Comparison of ENCODE assay signal across 1 cellular context in genomic region chr1:7679873-7680790, GRCh38.
TF ChIP-seq lines count a peak whose summit lies in the region.

No MANE protein-coding gene starts in this region.

TF ChIP-seq in HepG2, 621 proteins besides CTCF, POLR2A, EP300 and RAD21 (continued from another document and continues in another):
- TF ChIP-seq REST (IDR thresholded peaks at IDR 0.05; ENCODE audit: borderline replicate concordance in 1 of 2, low read depth in 1 of 2, low read length in 2 of 2) (no peak), ZSCAN20 (CRISPR knock-in tag; IDR thresholded peaks at IDR 0.05; ENCODE audit: borderline replicate concordance) (0 out of 2 replicates have a peak, but pooled peaks have one; percentile 41), ZNF549 (CRISPR knock-in tag; IDR thresholded peaks at IDR 0.05) (no peak), ZNF431 (CRISPR knock-in tag; IDR thresholded peaks at IDR 0.05; ENCODE audit: borderline replicate concordance, low read depth) (0 out of 2 replicates have a peak, but pooled peaks have one; percentile 74), TBX2 (CRISPR knock-in tag; IDR thresholded peaks at IDR 0.05; ENCODE audit: borderline replicate concordance) (peak; percentile 42; the same call in 1 of the 2 replicates), TARDBP (CRISPR knock-in tag; IDR thresholded peaks at IDR 0.05) (peak; percentile 69; the same call in 1 of the 2 replicates), ZNF775 (CRISPR knock-in tag; IDR thresholded peaks at IDR 0.05; ENCODE audit: borderline replicate concordance) (0 out of 2 replicates have a peak, but pooled peaks have one; percentile 66), MTF1 (CRISPR knock-in tag; IDR thresholded peaks at IDR 0.05) (0 out of 2 replicates have a peak, but pooled peaks have one; percentile 25), NCOR1 (IDR thresholded peaks at IDR 0.05; ENCODE audit: borderline replicate concordance, low read length) (no peak; the same call in 1 of the 2 replicates), ZBTB4 (CRISPR knock-in tag; IDR thresholded peaks at IDR 0.05; ENCODE audit: borderline replicate concordance) (no peak), MEIS2 (CRISPR knock-in tag; IDR thresholded peaks at IDR 0.05) (0 out of 2 replicates have a peak, but pooled peaks have one; percentile 21), HNRNPH1 (optimal IDR thresholded peaks at IDR 0.05; ENCODE audit: low read depth, low read length) (no peak), SIX1 (CRISPR knock-in tag; IDR thresholded peaks at IDR 0.05; ENCODE audit: borderline replicate concordance) (no peak), SATB2 (CRISPR knock-in tag; IDR thresholded peaks at IDR 0.05) (0 out of 2 replicates have a peak, but pooled peaks have one; percentile 38), ZNF781 (CRISPR knock-in tag; IDR thresholded peaks at IDR 0.05; ENCODE audit: borderline replicate concordance, not compliant biosample characterization) (no peak), HES4 (CRISPR knock-in tag; IDR thresholded peaks at IDR 0.05; ENCODE audit: borderline replicate concordance) (peak; percentile 85; the same call in 1 of the 2 replicates), MXD4 (CRISPR knock-in tag; IDR thresholded peaks at IDR 0.05) (no peak), ISX (CRISPR knock-in tag; conservative IDR thresholded peaks at IDR 0.05) (0 out of 2 replicates have a peak, but pooled peaks have one; percentile 10), MYC (CRISPR knock-in tag; IDR thresholded peaks at IDR 0.05; ENCODE audit: borderline replicate concordance) (peak; percentile 54; the same call in 1 of the 2 replicates), TOPORS (CRISPR knock-in tag; IDR thresholded peaks at IDR 0.05) (peak; percentile 65; the same call in 1 of the 2 replicates), WIZ (CRISPR knock-in tag; IDR thresholded peaks at IDR 0.05) (0 out of 2 replicates have a peak, but pooled peaks have one; percentile 32), ZNF589 (CRISPR knock-in tag; conservative IDR thresholded peaks at IDR 0.05) (0 out of 2 replicates have a peak, but pooled peaks have one; percentile 18), CENPT (CRISPR knock-in tag; IDR thresholded peaks at IDR 0.05; ENCODE audit: low read depth) (no peak), ZNF556 (CRISPR knock-in tag; IDR thresholded peaks at IDR 0.05; ENCODE audit: borderline replicate concordance) (no peak), HCFC1 (IDR thresholded peaks at IDR 0.05; ENCODE audit: low read depth, low read length) (no peak), ZNF776 (CRISPR knock-in tag; IDR thresholded peaks at IDR 0.05) (peak; percentile 55), KAT7 (CRISPR knock-in tag; IDR thresholded peaks at IDR 0.05; ENCODE audit: borderline replicate concordance) (peak; percentile 32; the same call in 1 of the 2 replicates), MEF2D (CRISPR knock-in tag; IDR thresholded peaks at IDR 0.05) (0 out of 2 replicates have a peak, but pooled peaks have one; percentile 17), SSRP1 (CRISPR knock-in tag; IDR thresholded peaks at IDR 0.05) (no peak), DMAP1 (CRISPR knock-in tag; IDR thresholded peaks at IDR 0.05) (no peak), NFKB2 (CRISPR knock-in tag; IDR thresholded peaks at IDR 0.05; ENCODE audit: borderline replicate concordance) (0 out of 2 replicates have a peak, but pooled peaks have one; percentile 61), NR2F2 (IDR thresholded peaks at IDR 0.05; ENCODE audit: borderline replicate concordance, low read depth) (no peak), ZBTB39 (CRISPR knock-in tag; IDR thresholded peaks at IDR 0.05) (no peak), ZNF333 (CRISPR knock-in tag; IDR thresholded peaks at IDR 0.05; ENCODE audit: borderline replicate concordance) (peak; percentile 18; the same call in 1 of the 2 replicates), ZNF761 (CRISPR knock-in tag; conservative IDR thresholded peaks at IDR 0.05) (no peak; the same call in 1 of the 2 replicates), ZNF558 (CRISPR knock-in tag; IDR thresholded peaks at IDR 0.05; ENCODE audit: borderline replicate concordance) (0 out of 2 replicates have a peak, but pooled peaks have one; percentile 26), ZBTB14 (CRISPR knock-in tag; IDR thresholded peaks at IDR 0.05) (peak; percentile 83), LCORL (IDR thresholded peaks at IDR 0.05) (no peak), LCORL (CRISPR knock-in tag; IDR thresholded peaks at IDR 0.05) (peak; percentile 81), ZNF768 (CRISPR knock-in tag; IDR thresholded peaks at IDR 0.05) (peak; percentile 60; the same call in 1 of the 2 replicates), ZNF724P (CRISPR knock-in tag; IDR thresholded peaks at IDR 0.05; ENCODE audit: borderline replicate concordance) (0 out of 2 replicates have a peak, but pooled peaks have one; percentile 21), RNF2 (conservative IDR thresholded peaks at IDR 0.05; ENCODE audit: low read depth) (peak; percentile 93), PATZ1 (CRISPR knock-in tag; IDR thresholded peaks at IDR 0.05) (peak; percentile 71), MLXIP (CRISPR knock-in tag; IDR thresholded peaks at IDR 0.05; ENCODE audit: borderline replicate concordance) (0 out of 2 replicates have a peak, but pooled peaks have one; percentile 44), ZNF530 (CRISPR knock-in tag; IDR thresholded peaks at IDR 0.05; ENCODE audit: low read depth) (no peak), HMGXB4 (CRISPR knock-in tag; IDR thresholded peaks at IDR 0.05; ENCODE audit: borderline replicate concordance in 1 of 2, low read depth in 1 of 2) (peak in 1 of 2 experiments; percentile 36; a peak in 1 of 4 replicates), ISL2 (CRISPR knock-in tag; IDR thresholded peaks at IDR 0.05) (no peak), ZNF354B (CRISPR knock-in tag; IDR thresholded peaks at IDR 0.05) (peak; percentile 50; the same call in 1 of the 2 replicates), ZNF563 (CRISPR knock-in tag; IDR thresholded peaks at IDR 0.05) (peak; percentile 96)
